1 cellular context compared by ENCODE assay signal in genomic region chr9:87824886-87825285, GRCh38.
TF ChIP-seq lines count a peak whose summit lies in the region.

No MANE protein-coding gene starts in this region.

TF ChIP-seq in GM23338, 12 proteins besides CTCF, POLR2A, EP300 and RAD21 (continued from another document):
- TF ChIP-seq ETS1 (IDR thresholded peaks at IDR 0.05) (no peak), NANOG (IDR thresholded peaks at IDR 0.05; ENCODE audit: borderline replicate concordance) (no peak), STAT1 (IDR thresholded peaks at IDR 0.05; ENCODE audit: unreplicated experiment) (no peak), CREB1 (CRISPR knock-in tag; IDR thresholded peaks at IDR 0.05; ENCODE audit: low read depth) (no peak), ZNF114 (CRISPR knock-in tag; IDR thresholded peaks at IDR 0.05) (no peak)
- TF ChIP-seq, protein P1, sequence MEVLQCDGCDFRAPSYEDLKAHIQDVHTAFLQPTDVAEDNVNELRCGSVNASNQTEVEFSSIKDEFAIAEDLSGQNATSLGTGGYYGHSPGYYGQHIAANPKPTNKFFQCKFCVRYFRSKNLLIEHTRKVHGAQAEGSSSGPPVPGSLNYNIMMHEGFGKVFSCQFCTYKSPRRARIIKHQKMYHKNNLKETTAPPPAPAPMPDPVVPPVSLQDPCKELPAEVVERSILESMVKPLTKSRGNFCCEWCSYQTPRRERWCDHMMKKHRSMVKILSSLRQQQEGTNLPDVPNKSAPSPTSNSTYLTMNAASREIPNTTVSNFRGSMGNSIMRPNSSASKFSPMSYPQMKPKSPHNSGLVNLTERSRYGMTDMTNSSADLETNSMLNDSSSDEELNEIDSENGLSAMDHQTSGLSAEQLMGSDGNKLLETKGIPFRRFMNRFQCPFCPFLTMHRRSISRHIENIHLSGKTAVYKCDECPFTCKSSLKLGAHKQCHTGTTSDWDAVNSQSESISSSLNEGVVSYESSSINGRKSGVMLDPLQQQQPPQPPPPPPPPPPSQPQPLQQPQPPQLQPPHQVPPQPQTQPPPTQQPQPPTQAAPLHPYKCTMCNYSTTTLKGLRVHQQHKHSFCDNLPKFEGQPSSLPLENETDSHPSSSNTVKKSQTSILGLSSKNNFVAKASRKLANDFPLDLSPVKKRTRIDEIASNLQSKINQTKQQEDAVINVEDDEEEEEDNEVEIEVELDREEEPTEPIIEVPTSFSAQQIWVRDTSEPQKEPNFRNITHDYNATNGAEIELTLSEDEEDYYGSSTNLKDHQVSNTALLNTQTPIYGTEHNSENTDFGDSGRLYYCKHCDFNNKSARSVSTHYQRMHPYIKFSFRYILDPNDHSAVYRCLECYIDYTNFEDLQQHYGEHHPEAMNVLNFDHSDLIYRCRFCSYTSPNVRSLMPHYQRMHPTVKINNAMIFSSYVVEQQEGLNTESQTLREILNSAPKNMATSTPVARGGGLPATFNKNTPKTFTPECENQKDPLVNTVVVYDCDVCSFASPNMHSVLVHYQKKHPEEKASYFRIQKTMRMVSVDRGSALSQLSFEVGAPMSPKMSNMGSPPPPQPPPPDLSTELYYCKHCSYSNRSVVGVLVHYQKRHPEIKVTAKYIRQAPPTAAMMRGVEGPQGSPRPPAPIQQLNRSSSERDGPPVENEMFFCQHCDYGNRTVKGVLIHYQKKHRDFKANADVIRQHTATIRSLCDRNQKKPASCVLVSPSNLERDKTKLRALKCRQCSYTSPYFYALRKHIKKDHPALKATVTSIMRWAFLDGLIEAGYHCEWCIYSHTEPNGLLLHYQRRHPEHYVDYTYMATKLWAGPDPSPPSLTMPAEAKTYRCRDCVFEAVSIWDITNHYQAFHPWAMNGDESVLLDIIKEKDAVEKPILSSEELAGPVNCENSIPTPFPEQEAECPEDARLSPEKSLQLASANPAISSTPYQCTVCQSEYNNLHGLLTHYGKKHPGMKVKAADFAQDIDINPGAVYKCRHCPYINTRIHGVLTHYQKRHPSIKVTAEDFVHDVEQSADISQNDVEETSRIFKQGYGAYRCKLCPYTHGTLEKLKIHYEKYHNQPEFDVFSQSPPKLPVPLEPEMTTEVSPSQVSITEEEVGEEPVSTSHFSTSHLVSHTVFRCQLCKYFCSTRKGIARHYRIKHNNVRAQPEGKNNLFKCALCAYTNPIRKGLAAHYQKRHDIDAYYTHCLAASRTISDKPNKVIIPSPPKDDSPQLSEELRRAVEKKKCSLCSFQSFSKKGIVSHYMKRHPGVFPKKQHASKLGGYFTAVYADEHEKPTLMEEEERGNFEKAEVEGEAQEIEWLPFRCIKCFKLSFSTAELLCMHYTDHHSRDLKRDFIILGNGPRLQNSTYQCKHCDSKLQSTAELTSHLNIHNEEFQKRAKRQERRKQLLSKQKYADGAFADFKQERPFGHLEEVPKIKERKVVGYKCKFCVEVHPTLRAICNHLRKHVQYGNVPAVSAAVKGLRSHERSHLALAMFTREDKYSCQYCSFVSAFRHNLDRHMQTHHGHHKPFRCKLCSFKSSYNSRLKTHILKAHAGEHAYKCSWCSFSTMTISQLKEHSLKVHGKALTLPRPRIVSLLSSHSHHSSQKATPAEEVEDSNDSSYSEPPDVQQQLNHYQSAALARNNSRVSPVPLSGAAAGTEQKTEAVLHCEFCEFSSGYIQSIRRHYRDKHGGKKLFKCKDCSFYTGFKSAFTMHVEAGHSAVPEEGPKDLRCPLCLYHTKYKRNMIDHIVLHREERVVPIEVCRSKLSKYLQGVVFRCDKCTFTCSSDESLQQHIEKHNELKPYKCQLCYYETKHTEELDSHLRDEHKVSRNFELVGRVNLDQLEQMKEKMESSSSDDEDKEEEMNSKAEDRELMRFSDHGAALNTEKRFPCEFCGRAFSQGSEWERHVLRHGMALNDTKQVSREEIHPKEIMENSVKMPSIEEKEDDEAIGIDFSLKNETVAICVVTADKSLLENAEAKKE (CRISPR knock-in tag; IDR thresholded peaks at IDR 0.05): no peak
TF ChIP-seq in GM23338: peak in this region for 0.
